In genomic region chr10:72354356-72355213, GRCh38 we compare ENCODE assay signal across 1 cellular context.
A peak's percentile ranks its signal among the peaks of the same experiment; 100 is the strongest.
TF ChIP-seq lines count a peak whose summit lies in the region.

Gene DNAJB12, minus strand, starts transcription at chr10:72354919. Its CDS starts 22 bp downstream, at chr10:72354897.

TF ChIP-seq in K562, 482 proteins besides CTCF, POLR2A, EP300 and RAD21 (continued from another document and continues in another):
- peak in 1 of 2 experiments; percentile 50; a peak in 2 of 4 replicates for TF ChIP-seq ZMIZ1 (IDR thresholded peaks at IDR 0.05; ENCODE audit: low read depth in 2 of 2, low read length in 2 of 2)
- no peak for TF ChIP-seq SRSF3 (IDR thresholded peaks at IDR 0.05; ENCODE audit: insufficient read depth, low read length)
- TF ChIP-seq PKNOX1 (IDR thresholded peaks at IDR 0.05): peak; percentile 89
- peak; percentile 25; the same call in 1 of the 2 replicates for TF ChIP-seq ZHX1 (conservative IDR thresholded peaks at IDR 0.05; ENCODE audit: low read length)
- no peak for TF ChIP-seq SFPQ (IDR thresholded peaks at IDR 0.05; ENCODE audit: low read depth, low read length)
- TF ChIP-seq NR3C1 (CRISPR knock-in tag; IDR thresholded peaks at IDR 0.05): no peak
- peak; percentile 82; the same call in 1 of the 2 replicates for TF ChIP-seq ZNF584 (CRISPR knock-in tag; IDR thresholded peaks at IDR 0.05; ENCODE audit: low read depth)
- no peak for TF ChIP-seq ZFP91 (CRISPR knock-in tag; IDR thresholded peaks at IDR 0.05)
- no peak for TF ChIP-seq ZBTB5 (IDR thresholded peaks at IDR 0.05)
- no peak; the same call in 1 of the 2 replicates for TF ChIP-seq HOMEZ (CRISPR knock-in tag; IDR thresholded peaks at IDR 0.05)
- no peak for TF ChIP-seq ATF4 (CRISPR knock-in tag; IDR thresholded peaks at IDR 0.05)
- peak; percentile 94 for TF ChIP-seq POLR2AphosphoS5 (IDR thresholded peaks at IDR 0.05; ENCODE audit: control insufficient read depth, insufficient read depth, low read depth, low read length)
- TF ChIP-seq THRB (CRISPR knock-in tag; conservative IDR thresholded peaks at IDR 0.05): 0 out of 2 replicates have a peak, but pooled peaks have one; percentile 35
- TF ChIP-seq EHMT2 (IDR thresholded peaks at IDR 0.05): no peak
- 0 out of 2 replicates have a peak, but pooled peaks have one; percentile 50 for TF ChIP-seq KAT8 (IDR thresholded peaks at IDR 0.05; ENCODE audit: low read depth)
- TF ChIP-seq ZNF589 (CRISPR knock-in tag; IDR thresholded peaks at IDR 0.05; ENCODE audit: low read depth): peak; percentile 55; the same call in 1 of the 2 replicates
- peak; percentile 92 for TF ChIP-seq THAP7 (CRISPR knock-in tag; IDR thresholded peaks at IDR 0.05)
- TF ChIP-seq SP2 (IDR thresholded peaks at IDR 0.05; ENCODE audit: extremely low read depth, low read depth, low read length, poor library complexity, severe bottlenecking): no peak
- peak; percentile 82; the same call in 1 of the 2 replicates for TF ChIP-seq REST (CRISPR knock-in tag; IDR thresholded peaks at IDR 0.05; ENCODE audit: low read depth)
- TF ChIP-seq CBX2 (IDR thresholded peaks at IDR 0.05; ENCODE audit: insufficient read depth, low read length, poor library complexity, severe bottlenecking): no peak
- peak; percentile 97 for TF ChIP-seq NBN (IDR thresholded peaks at IDR 0.05; ENCODE audit: low read depth)
- TF ChIP-seq CREBBP (IDR thresholded peaks at IDR 0.05; ENCODE audit: low read depth, low read length): no peak
- peak; percentile 65; the same call in 1 of the 2 replicates for TF ChIP-seq THRAP3 (IDR thresholded peaks at IDR 0.05; ENCODE audit: borderline replicate concordance)
- 0 out of 2 replicates have a peak, but pooled peaks have one; percentile 17 for TF ChIP-seq KDM2B (CRISPR knock-in tag; IDR thresholded peaks at IDR 0.05)
- peak; percentile 100 for TF ChIP-seq C11orf30 (IDR thresholded peaks at IDR 0.05; ENCODE audit: low read depth)
- no peak for TF ChIP-seq ARHGAP35 (IDR thresholded peaks at IDR 0.05; ENCODE audit: partially characterized antibody)
- peak; percentile 72; the same call in 1 of the 2 replicates for TF ChIP-seq MEF2D (tag; conservative IDR thresholded peaks at IDR 0.05; ENCODE audit: low read depth)
- TF ChIP-seq ZNF165 (CRISPR knock-in tag; IDR thresholded peaks at IDR 0.05; ENCODE audit: borderline replicate concordance): no peak
- peak; percentile 86; the same call in 1 of the 2 replicates for TF ChIP-seq TARDBP (IDR thresholded peaks at IDR 0.05)
- TF ChIP-seq ZKSCAN8 (CRISPR knock-in tag; IDR thresholded peaks at IDR 0.05): no peak
- TF ChIP-seq MTA2 (IDR thresholded peaks at IDR 0.05; ENCODE audit: low read depth): no peak
- TF ChIP-seq ZBED1 (IDR thresholded peaks at IDR 0.05): no peak
- no peak for TF ChIP-seq RBM15 (IDR thresholded peaks at IDR 0.05; ENCODE audit: insufficient read depth, low read length)
- peak; percentile 87 for TF ChIP-seq NEUROD1 (IDR thresholded peaks at IDR 0.05; ENCODE audit: borderline replicate concordance, low read depth, low read length, partially characterized antibody)
